In genomic region chr2:46871976-46872381, GRCh38 we compare ENCODE assay signal across 24 cellular contexts. TPM values are rescaled to one million over a fixed set of nuclear protein-coding genes. Genes with fewer than 3 reads are reported as not detected.
DNase-seq lines count a peak whose midpoint lies in the region; ATAC-seq, FAIRE-seq and TF ChIP-seq lines count a peak whose summit lies in the region.
"Had no signal": no experiment of that assay in that cellular context is flagged by ENCODE, and none has a peak within 500 bp of the region (broad histone marks: within the 10 kb centered on the region; RNA-seq: fewer than 3 reads in every experiment).

No MANE protein-coding gene starts in this region.

- CTCF ChIA-PET in K562 (lab: Yijun Ruan, JAX; ENCODE audit: low intra/inter-chr PET ratio): no interaction called here

- ATAC-seq in K562 (no peak), HG02759 (IDR thresholded peaks at IDR 0.05; ENCODE audit: unreplicated experiment) (no peak)
- ATAC-seq: effector memory CD8-positive, alpha-beta T cell had no signal

- FAIRE-seq in K562 (lab: Jason Lieb, UNC): peak; percentile 75
- FAIRE-seq: colon had no signal

- peaks cover 11 to 42% of the 10 kb centered on the region in 2 experiments for H3K4me1 ChIP-seq in K562 (replicated peaks in 1 of 2; ENCODE audit: control insufficient read depth in 2 of 2, insufficient read depth in 2 of 2, low read length in 2 of 2)
- no peaks in the 10 kb centered on the region for H3K4me1 ChIP-seq in neural progenitor cell
- H3K4me1 ChIP-seq in vagina: peaks cover 83% of the 10 kb centered on the region

- 34% methylated on average over 6 of the region's 6 CpGs for WGBS in K562 (ENCODE audit: insufficient coverage, low coverage, missing lambda C conversion rate)

- H3K79me2 ChIP-seq in K562 (ENCODE audit: control insufficient read depth, insufficient read depth, low read length): no peaks in the 10 kb centered on the region
- no peaks in the 10 kb centered on the region for H3K79me2 ChIP-seq in neural progenitor cell (ENCODE audit: low read depth)

- peak overlapping the region; percentile 66 for H3K27ac Mint-ChIP-seq in neural progenitor cell
- H3K27ac Mint-ChIP-seq: activated naive CD8-positive, alpha-beta T cell treated with anti-CD3 and anti-CD28 coated beads, Interleukin-2, amount 10 ng/mL, durations not matched to agents 7 days and 5 days; CD4-positive, alpha-beta T cell; effector memory CD8-positive, alpha-beta T cell had no signal

- no peaks in the 10 kb centered on the region for H3K36me3 ChIP-seq in K562 (ENCODE audit: control insufficient read depth, insufficient read depth, low read length)
- no peaks in the 10 kb centered on the region for H3K36me3 ChIP-seq in neural progenitor cell
- no peaks in the 10 kb centered on the region for H3K36me3 ChIP-seq in vagina
- H3K36me3 ChIP-seq: left ventricle myocardium inferior, neutrophil had no signal

- no peaks in the 10 kb centered on the region for H3K9me3 ChIP-seq in K562 (replicated peaks; ENCODE audit: control insufficient read depth, insufficient read depth, low read depth, low read length)
- no peaks in the 10 kb centered on the region for H3K9me3 ChIP-seq in neural progenitor cell (ENCODE audit: low read depth)
- no peaks in the 10 kb centered on the region for H3K9me3 ChIP-seq in vagina
- H3K9me3 ChIP-seq: left ventricle myocardium inferior, neutrophil had no signal

- TF ChIP-seq CTCF in K562 (IDR thresholded peaks at IDR 0.05 in 2 of 3, conservative IDR thresholded peaks at IDR 0.05 in 1 of 3; ENCODE audit: insufficient read depth in 2 of 3, low read depth in 1 of 3, low read length in 3 of 3) (no peak), neural progenitor cell (IDR thresholded peaks at IDR 0.05) (no peak), vagina (IDR thresholded peaks at IDR 0.05) (no peak)

- TF ChIP-seq RAD21 in K562 (CRISPR knock-in tag; conservative IDR thresholded peaks at IDR 0.05 in 1 of 2, IDR thresholded peaks at IDR 0.05 in 1 of 2): no peak

- H3K4me2 ChIP-seq in K562 (ENCODE audit: insufficient read depth, low read length) (peak overlapping the region; percentile 22), neural progenitor cell (no peak overlapping the region)

- H3K27me3 Mint-ChIP-seq in neural progenitor cell (ENCODE audit: insufficient read depth, low read depth): peaks cover 3% of the 10 kb centered on the region
- H3K27me3 Mint-ChIP-seq: activated naive CD8-positive, alpha-beta T cell treated with anti-CD3 and anti-CD28 coated beads, Interleukin-2, amount 10 ng/mL, durations not matched to agents 7 days and 5 days; CD4-positive, alpha-beta T cell had no signal

- H3K36me3 Mint-ChIP-seq in neural progenitor cell: no peaks in the 10 kb centered on the region
- H3K36me3 Mint-ChIP-seq: activated naive CD8-positive, alpha-beta T cell treated with anti-CD3 and anti-CD28 coated beads, Interleukin-2, amount 10 ng/mL, durations not matched to agents 7 days and 5 days; brain had no signal

- DNase-seq in stimulated activated CD4-positive, alpha-beta T cell treated with anti-CD3 and anti-CD28 coated beads, Interleukin-1b, Interleukin-23, amount 100 ng/mL, for 48 hours: peak; percentile 9
- no peak for DNase-seq in stimulated activated CD4-positive, alpha-beta T cell treated with anti-CD3 and anti-CD28 coated beads, Interleukin-2, amount 100 ng/mL, for 48 hours
- DNase-seq in K562 (ENCODE audit: extremely low read depth in 1 of 4, low spot score in 3 of 4) (peak in 2 of 4 experiments; percentile 38 to 70), neural progenitor cell (ENCODE audit: low spot score) (no peak), vagina (ENCODE audit: extremely low spot score in 2 of 2) (no peak), H4 (ENCODE audit: low spot score) (no peak), T-helper 9 cell (no peak)
- DNase-seq: activated CD4-positive, CD25-positive, alpha-beta regulatory T cell; activated naive CD8-positive, alpha-beta T cell treated with anti-CD3 and anti-CD28 coated beads, Interleukin-2, amount 10 ng/mL, durations not matched to agents 7 days and 5 days; CD4-positive, alpha-beta T cell; effector memory CD8-positive, alpha-beta T cell; H7; head of caudate nucleus; Kasumi-1; left ventricle myocardium inferior; NCI-H1105; NCI-H2081 treated with DMSO at 0.1 percent for 48 hours; stimulated activated CD4-positive, alpha-beta T cell treated with anti-CD3 and anti-CD28 coated beads, Interleukin-12 subunit alpha, Interleukin-12 subunit beta, amount 100 ng/mL, for 4 hours; stimulated activated CD8-positive, alpha-beta memory T cell treated with anti-CD3 and anti-CD28 coated beads, Interleukin-4, amount 100 ng/mL, for 48 hours; T1000 had no signal

- intact Hi-C loops in K562 (cut with micrococcal nuclease): no loop called here
- intact Hi-C loops in vagina (cut with DNase I): loop anchor here (10.0 kb wide), 1 partner anchor 57 kb away; no protein-coding TSS in a partner anchor

- BruUV-seq in K562 (replicated peaks; lab: Mats Ljungman, UMichigan): no TSS peak

- H3K27ac ChIP-seq in K562 (ENCODE audit: extremely low read depth, low read depth, low read length): peak overlapping the region; percentile 10; the same call in 1 of the 3 replicates
- no peak overlapping the region for H3K27ac ChIP-seq in neural progenitor cell
- peak overlapping the region; percentile 86 for H3K27ac ChIP-seq in vagina
- H3K27ac ChIP-seq: left ventricle myocardium inferior, neutrophil had no signal

- H3K9me3 Mint-ChIP-seq in neural progenitor cell: no peaks in the 10 kb centered on the region
- H3K9me3 Mint-ChIP-seq: activated naive CD8-positive, alpha-beta T cell treated with anti-CD3 and anti-CD28 coated beads, Interleukin-2, amount 10 ng/mL, durations not matched to agents 7 days and 5 days; brain; CD4-positive, alpha-beta T cell; effector memory CD8-positive, alpha-beta T cell had no signal

- no peak overlapping the region for H3K4me3 Mint-ChIP-seq in neural progenitor cell
- H3K4me3 Mint-ChIP-seq: activated naive CD8-positive, alpha-beta T cell treated with anti-CD3 and anti-CD28 coated beads, Interleukin-2, amount 10 ng/mL, durations not matched to agents 7 days and 5 days; brain; CD4-positive, alpha-beta T cell; effector memory CD8-positive, alpha-beta T cell had no signal

- in situ Hi-C loops in K562 (cut with MboI): no loop called here

- TF ChIP-seq EP300 in K562 (IDR thresholded peaks at IDR 0.05; ENCODE audit: low read length): peak; percentile 36

- POLR2A ChIA-PET in K562 (lab: Yijun Ruan, JAX): interaction anchor here (0.6 to 1.1 kb wide), 2 partner anchors 8 to 13 kb away, joined by 3 to 4 read pairs; no protein-coding TSS in a partner anchor

- peak overlapping the region in 1 of 2 experiments; percentile 62; a peak in 1 of 4 replicates for H3K9ac ChIP-seq in K562 (ENCODE audit: insufficient read depth in 1 of 2, low read depth in 2 of 2, low read length in 2 of 2)
- H3K9ac ChIP-seq in neural progenitor cell: no peak overlapping the region

- H3F3A ChIP-seq in neural progenitor cell (ENCODE audit: low read depth): no peaks in the 10 kb centered on the region

- H3K9me1 ChIP-seq in K562 (ENCODE audit: control insufficient read depth, insufficient read depth, low read length): no peaks in the 10 kb centered on the region

- peaks cover 18% of the 10 kb centered on the region for H3K4me1 Mint-ChIP-seq in neural progenitor cell
- H3K4me1 Mint-ChIP-seq: activated naive CD8-positive, alpha-beta T cell treated with anti-CD3 and anti-CD28 coated beads, Interleukin-2, amount 10 ng/mL, durations not matched to agents 7 days and 5 days had no signal

- no peaks in the 10 kb centered on the region for H4K20me1 ChIP-seq in K562 (replicated peaks; ENCODE audit: control insufficient read depth, insufficient read depth, low read length)
- no peaks in the 10 kb centered on the region for H4K20me1 ChIP-seq in neural progenitor cell (ENCODE audit: low read depth)

- no peak for TF ChIP-seq POLR2A in K562 (conservative IDR thresholded peaks at IDR 0.05)
- no peak for TF ChIP-seq POLR2A in vagina (IDR thresholded peaks at IDR 0.05)

- H3K4me3 ChIP-seq in K562 (no peak overlapping the region), neural progenitor cell (no peak overlapping the region), vagina (no peak overlapping the region)
- H3K4me3 ChIP-seq: left ventricle myocardium inferior had no signal

- no peaks in the 10 kb centered on the region for H3K27me3 ChIP-seq in K562 (ENCODE audit: control insufficient read depth in 2 of 2, insufficient read depth in 2 of 2, low read length in 2 of 2)
- H3K27me3 ChIP-seq in neural progenitor cell: no peaks in the 10 kb centered on the region
- H3K27me3 ChIP-seq in vagina: no peaks in the 10 kb centered on the region
- H3K27me3 ChIP-seq: neutrophil had no signal

- peak overlapping the region; percentile 85 for H2AFZ ChIP-seq in K562 (ENCODE audit: low read depth, low read length)
- H2AFZ ChIP-seq in neural progenitor cell (replicated peaks): no peak overlapping the region

TF ChIP-seq in K562, 482 proteins besides CTCF, POLR2A, EP300 and RAD21 (continues in another document):
- peak; percentile 33; the same call in 1 of the 2 replicates for TF ChIP-seq ATF7 (IDR thresholded peaks at IDR 0.05)
- no peak for TF ChIP-seq NCOA2 (IDR thresholded peaks at IDR 0.05; ENCODE audit: partially characterized antibody in 2 of 2)
- peak; percentile 82 for TF ChIP-seq SMAD4 (CRISPR knock-in tag; conservative IDR thresholded peaks at IDR 0.05)
- TF ChIP-seq GATAD2B (IDR thresholded peaks at IDR 0.05; ENCODE audit: borderline replicate concordance): no peak

RNA-seq across cellular contexts. Expression of gene MCFD2, which starts 43.6 kb away (rescaled TPM):
- total RNA-seq in K562 (2011; cell fraction: chromatin; rRNA removed; ENCODE audit: low replicate concordance): 97.6 and 157 TPM in 2 replicates
- 127 and 128 TPM in 2 replicates for total RNA-seq in K562 (2011; cell fraction: nucleolus; rRNA removed)
- 152 and 201 TPM in 2 replicates for total RNA-seq in K562 (2011; cell fraction: nucleoplasm; rRNA removed)
- 78.6 and 82.9 TPM in 2 replicates for total RNA-seq in K562 (2014; rRNA removed)
- total RNA-seq in K562 (2014; rRNA removed; fragmentation: Illumina TruSeq; extraction: Trizol): 99.4 and 117 TPM in 2 replicates
- total RNA-seq in K562 (2015; rRNA removed; fragmentation: Illumina TruSeq; extraction: Trizol): 95.8 and 100 TPM in 2 replicates
- total RNA-seq in K562 (2021): 115 and 125 TPM in 2 replicates
- 165 and 201 TPM in 2 replicates for polyA plus RNA-seq in K562 (2011; rRNA removed)
- polyA plus RNA-seq in K562 (2011; cell fraction: cytosol; rRNA removed): 73.3 and 94.0 TPM in 2 replicates
- polyA plus RNA-seq in K562 (2011; cell fraction: nucleus; rRNA removed): 44.7 and 52.8 TPM in 2 replicates
- 122 and 156 TPM in 2 replicates for polyA plus RNA-seq in K562 (2012)
- 110 and 123 TPM in 2 replicates for polyA plus RNA-seq in K562 (2014; fragmentation: Illumina TruSeq; extraction: Trizol)
- polyA plus RNA-seq in K562 (2014; fragmentation: Nextera tagmentation; extraction: Ambion mirVana): 100 to 1,000 TPM; 217 to 237 TPM
- 94.0 and 99.3 TPM in 2 replicates for polyA plus RNA-seq in K562 (2014; rRNA removed)
- polyA minus RNA-seq in K562 (2011; rRNA and poly(A)+ RNA removed): 227 and 238 TPM in 2 replicates
- polyA minus RNA-seq in K562 (2011; cell fraction: cytosol; rRNA and poly(A)+ RNA removed): 45.9 and 53.0 TPM in 2 replicates
- 34.2 and 54.3 TPM in 2 replicates for polyA minus RNA-seq in K562 (2011; cell fraction: nucleus; rRNA and poly(A)+ RNA removed)
- 90.1 and 111 TPM in 2 replicates for total RNA-seq in neural progenitor cell (ENCODE audit: low replicate concordance)
- 89.4 TPM for total RNA-seq in vagina
- 112 and 124 TPM in 2 replicates for total RNA-seq in H4 (2014; rRNA removed; shearing (Covaris generic))
